In the genomic region with DNA sequence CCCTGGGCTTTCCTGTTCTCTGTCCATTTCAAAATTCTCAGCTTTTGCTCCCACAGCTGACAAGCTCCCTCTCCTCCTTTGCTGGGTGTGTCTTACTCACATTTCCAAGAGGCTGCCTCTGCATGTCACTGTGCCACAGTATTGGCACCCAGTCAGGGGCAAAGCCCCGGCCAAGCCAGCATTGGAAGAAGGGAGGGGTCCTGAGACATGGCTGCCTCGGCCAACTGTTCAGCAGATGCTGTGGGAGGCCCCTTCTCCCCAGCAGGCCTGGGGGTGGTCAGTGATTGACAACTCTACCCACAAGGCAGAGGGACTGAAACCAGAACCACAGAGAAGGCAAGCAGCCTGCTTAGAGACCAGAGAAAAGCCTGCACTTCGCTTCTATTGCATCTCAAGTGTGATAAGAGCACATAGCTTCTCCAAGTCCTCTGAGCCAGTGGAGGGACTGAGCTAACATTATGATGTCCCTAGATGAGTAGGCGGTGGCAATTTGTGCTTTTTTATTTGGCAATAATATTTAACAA, we compare ENCODE assay signal across 24 cellular contexts.
DNase-seq lines count a peak whose midpoint lies in the region; ATAC-seq and TF ChIP-seq lines count a peak whose summit lies in the region.
"Had no signal": no experiment of that assay in that cellular context is flagged by ENCODE, and none has a peak within 500 bp of the region (broad histone marks: within the 10 kb centered on the region; RNA-seq: fewer than 3 reads in every experiment).

No MANE protein-coding gene starts in this region.

- intact Hi-C loops in testis (cut with DNase I; ENCODE audit: low total_unique reads): no loop called here
- intact Hi-C loops in posterior vena cava (cut with DNase I): no loop called here

- H2AK5ac ChIP-seq in neuronal stem cell (ENCODE audit: low read depth, low read length): no peak overlapping the region

- H3K4me3 Mint-ChIP-seq in activated T-helper 17 cell treated with anti-CD3 and anti-CD28 coated beads, Interleukin-2, amount 50 U/mL, for 72 hours: peak overlapping the region; percentile 28
- H3K4me3 Mint-ChIP-seq: CD14-positive monocyte, natural killer cell, WTC11 had no signal

- no peak overlapping the region for H2BK120ac ChIP-seq in neuronal stem cell (ENCODE audit: low read depth, low read length)

- no peak overlapping the region for H4K8ac ChIP-seq in neuronal stem cell (ENCODE audit: low read depth, low read length)

- H3K36me3 ChIP-seq in neuronal stem cell (replicated peaks in 1 of 2; ENCODE audit: control insufficient read depth in 2 of 2, insufficient read depth in 2 of 2, low read length in 2 of 2) (no peaks in the 10 kb centered on the region), testis (ENCODE audit: low read depth, missing control alignments) (no peaks in the 10 kb centered on the region)
- H3K36me3 ChIP-seq: ascending aorta, tibial nerve had no signal

- H3K23ac ChIP-seq in neuronal stem cell (ENCODE audit: low read depth, low read length, poor library complexity): no peak overlapping the region

- TF ChIP-seq CTCF in testis (IDR thresholded peaks at IDR 0.05): no peak

- no peak overlapping the region for H3K9ac ChIP-seq in neuronal stem cell (ENCODE audit: low read depth, low read length, poor library complexity)

- no CpG with 5 or more reads among the region's 4 CpGs for WGBS in neuronal stem cell (ENCODE audit: extremely low coverage in 2 of 2, insufficient read length in 2 of 2, insufficient replicate concordance in 1 of 2), 2 donors
- WGBS in testis, 2 donors: 86 to 91% methylated on average over 4 of the region's 4 CpGs

- no peak overlapping the region for H3K4me2 ChIP-seq in neuronal stem cell (ENCODE audit: insufficient read depth, low read length, poor library complexity, severe bottlenecking)

- ATAC-seq in activated T-helper 17 cell treated with anti-CD3 and anti-CD28 coated beads, Interleukin-2, amount 50 U/mL, for 72 hours (replicated peaks): no peak
- ATAC-seq: left lobe of liver, WTC11 had no signal

- H3K9me3 Mint-ChIP-seq in activated T-helper 17 cell treated with anti-CD3 and anti-CD28 coated beads, Interleukin-2, amount 50 U/mL, for 72 hours: no peaks in the 10 kb centered on the region
- H3K9me3 Mint-ChIP-seq: activated naive CD4-positive, alpha-beta T cell treated with anti-CD3 and anti-CD28 coated beads, Interleukin-2, amount 50 U/mL, for 24 hours; activated T-helper 2 cell treated with anti-CD3 and anti-CD28 coated beads, Interferon-gamma antibody, Interleukin-2, Interleukin-4, amounts not matched to agents 10 μg/mL and 5 μg/mL and 100 μg/mL, durations not matched to agents 14 hours and 24 hours and 36 hours; effector memory CD8-positive, alpha-beta T cell; natural killer cell had no signal

- DNase-seq in NCI-H82 (lab: John Stamatoyannopoulos, UW): peak; percentile 44
- no peak for DNase-seq in NCI-H82 treated with DMSO at 0.1 percent for 48 hours (lab: John Stamatoyannopoulos, UW; ENCODE audit: unreplicated experiment)
- DNase-seq in NCI-H2171 (lab: John Stamatoyannopoulos, UW): peak; percentile 41
- DNase-seq in neuronal stem cell (ENCODE audit: low spot score): no peak
- no peak for DNase-seq in testis
- DNase-seq in posterior vena cava (ENCODE audit: low spot score): no peak
- no peak for DNase-seq in erythroblast (lab: John Stamatoyannopoulos, UW)
- DNase-seq: 8988T; activated CD8-positive, alpha-beta memory T cell treated with anti-CD3 and anti-CD28 coated beads, Interleukin-2, amount 50 U/mL, for 4 hours; hypothalamus; natural killer cell; NCI-H1930; NK-92 treated with Interleukin-12 subunit alpha and Interleukin-12 subunit beta, amount 100 ng/mL, for 24 hours had no signal

- peaks cover 2% of the 10 kb centered on the region in 2 donors for H3K9me3 ChIP-seq in neuronal stem cell (replicated peaks in 1 of 2; ENCODE audit: control insufficient read depth in 2 of 2, insufficient read depth in 1 of 2, low read depth in 1 of 2, low read length in 2 of 2)
- H3K9me3 ChIP-seq in testis: no peaks in the 10 kb centered on the region
- H3K9me3 ChIP-seq: ascending aorta, tibial nerve had no signal

- H2BK15ac ChIP-seq in neuronal stem cell (ENCODE audit: low read length): peak overlapping the region; percentile 11

- no peak for TF ChIP-seq POLR2A in testis (IDR thresholded peaks at IDR 0.05)
- no peak for TF ChIP-seq POLR2A in erythroblast (IDR thresholded peaks at IDR 0.05; ENCODE audit: low read length)

- H3K27ac ChIP-seq in neuronal stem cell (replicated peaks; ENCODE audit: low read length) (no peak overlapping the region), testis (no peak overlapping the region)
- H3K27ac ChIP-seq: ascending aorta, coronary artery, tibial nerve had no signal

- H3K27ac Mint-ChIP-seq in activated T-helper 17 cell treated with anti-CD3 and anti-CD28 coated beads, Interleukin-2, amount 50 U/mL, for 72 hours: no peak overlapping the region
- H3K27ac Mint-ChIP-seq: activated T-helper 2 cell treated with anti-CD3 and anti-CD28 coated beads, Interferon-gamma antibody, Interleukin-2, Interleukin-4, amounts not matched to agents 10 μg/mL and 5 μg/mL and 100 μg/mL, durations not matched to agents 14 hours and 24 hours and 36 hours; CD14-positive monocyte; natural killer cell; WTC11 had no signal

- peaks cover 12% of the 10 kb centered on the region for H3K4me1 Mint-ChIP-seq in activated T-helper 17 cell treated with anti-CD3 and anti-CD28 coated beads, Interleukin-2, amount 50 U/mL, for 72 hours
- H3K4me1 Mint-ChIP-seq: CD14-positive monocyte, natural killer cell, WTC11 had no signal

- H2AFZ ChIP-seq in neuronal stem cell (ENCODE audit: low read length): peak overlapping the region; percentile 56

- H3K4me3 ChIP-seq in neuronal stem cell (ENCODE audit: low read length in 2 of 2): no peak overlapping the region
- no peak overlapping the region for H3K4me3 ChIP-seq in testis
- H3K4me3 ChIP-seq: ascending aorta, coronary artery, skin epidermis, tibial nerve had no signal

- peaks cover 0 to 3% (median 0%) of the 10 kb centered on the region in 3 experiments for H3K27me3 ChIP-seq in neuronal stem cell (ENCODE audit: control insufficient read depth in 3 of 3, insufficient read depth in 3 of 3, low read depth in 1 of 3, low read length in 3 of 3)
- no peaks in the 10 kb centered on the region for H3K27me3 ChIP-seq in testis
- H3K27me3 ChIP-seq: ascending aorta, tibial nerve had no signal

- H3K4ac ChIP-seq in neuronal stem cell (ENCODE audit: low read length): no peak overlapping the region

- peaks cover 0 to 11% of the 10 kb centered on the region in 2 donors for H3K4me1 ChIP-seq in neuronal stem cell (ENCODE audit: control insufficient read depth in 2 of 2, insufficient read depth in 1 of 2, low read depth in 1 of 2, low read length in 2 of 2)
- no peaks in the 10 kb centered on the region for H3K4me1 ChIP-seq in testis
- H3K4me1 ChIP-seq: ascending aorta, tibial nerve had no signal

- no peak overlapping the region for H2BK12ac ChIP-seq in neuronal stem cell (ENCODE audit: low read length)

- H4K91ac ChIP-seq in neuronal stem cell (ENCODE audit: low read depth, low read length, poor library complexity): no peak overlapping the region

- peak overlapping the region; percentile 21 for H3K18ac ChIP-seq in neuronal stem cell (ENCODE audit: low read length)

- H2BK5ac ChIP-seq in neuronal stem cell (ENCODE audit: low read length): no peak overlapping the region

- no peak overlapping the region for H3K14ac ChIP-seq in neuronal stem cell (ENCODE audit: low read length)

- peaks cover 4% of the 10 kb centered on the region for H3K27me3 Mint-ChIP-seq in activated T-helper 17 cell treated with anti-CD3 and anti-CD28 coated beads, Interleukin-2, amount 50 U/mL, for 72 hours

- H3K79me1 ChIP-seq in neuronal stem cell (ENCODE audit: low read depth, low read length): no peaks in the 10 kb centered on the region

- no peaks in the 10 kb centered on the region for H3K36me3 Mint-ChIP-seq in activated T-helper 17 cell treated with anti-CD3 and anti-CD28 coated beads, Interleukin-2, amount 50 U/mL, for 72 hours (ENCODE audit: low read depth)
- H3K36me3 Mint-ChIP-seq: CD14-positive monocyte, natural killer cell had no signal

Comparison
In these comparisons a context has a peak if more than half of its experiments do, and no peak if none do; other contexts are left out.
1. DNase-seq: peak in NCI-H82 (single experiment) and NCI-H2171 (single experiment); none in NCI-H82 treated with DMSO at 0.1 percent for 48 hours (single experiment), neuronal stem cell (single experiment), testis (single experiment), posterior vena cava (single experiment) and erythroblast (0 of 2).